13 cellular contexts compared by ENCODE assay signal in the genomic region with DNA sequence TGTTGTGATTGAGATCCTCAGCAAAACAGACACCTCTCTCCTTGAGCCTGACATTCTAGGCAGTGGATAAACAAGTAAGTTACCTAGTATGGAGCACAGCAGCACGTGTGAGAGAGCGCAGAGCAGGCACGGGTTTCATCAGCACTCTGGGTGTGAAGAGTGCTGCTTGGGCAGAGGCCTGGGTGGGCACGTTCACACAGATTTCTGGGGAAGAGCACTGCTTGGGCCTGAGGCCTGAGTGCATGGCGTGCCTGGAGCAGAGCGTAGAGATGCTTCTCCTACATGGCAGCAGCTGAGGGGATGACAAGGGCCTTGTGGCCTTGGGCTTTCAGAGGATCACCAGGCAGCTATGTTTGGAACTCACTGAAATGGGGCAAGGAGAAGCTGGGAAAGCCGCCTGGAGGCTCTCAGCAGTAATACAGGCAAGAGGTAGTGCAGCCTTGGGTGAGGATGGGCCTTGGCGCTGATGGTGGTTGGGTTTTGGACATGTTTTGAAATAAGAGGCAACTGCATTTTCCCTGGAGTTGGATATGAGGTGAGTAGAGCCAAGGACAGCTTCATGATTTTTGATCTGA. TPM values are rescaled to one million over a fixed set of nuclear protein-coding genes. Genes with fewer than 3 reads are reported as not detected.
A peak's percentile ranks its signal among the peaks of the same experiment; 100 is the strongest.
DNase-seq lines count a peak whose midpoint lies in the region; TF ChIP-seq lines count a peak whose summit lies in the region.
"Had no signal": no experiment of that assay in that cellular context is flagged by ENCODE, and none has a peak within 500 bp of the region (broad histone marks: within the 10 kb centered on the region; RNA-seq: fewer than 3 reads in every experiment).

No MANE protein-coding gene starts in this region.

- H3K4me1 ChIP-seq in SK-N-SH (ENCODE audit: control insufficient read depth in 1 of 2, insufficient read depth in 2 of 2, low read depth in 1 of 2, low read length in 1 of 2), result peaks cover 0 to 6% of the 10 kb centered on the region in 2 experiments; a peak in 1 of 4 replicates
- H3K4me1 ChIP-seq in smooth muscle cell (ENCODE audit: low read depth), result no peaks in the 10 kb centered on the region
- H3K4me1 ChIP-seq: Peyer's patch had no signal

- TF ChIP-seq CTCF in SK-N-SH (IDR thresholded peaks at IDR 0.05) (peak; percentile 9; the same call in 1 of the 2 replicates), epithelial cell of proximal tubule (conservative IDR thresholded peaks at IDR 0.05; ENCODE audit: low read depth, low read length) (peak; percentile 16), retinal pigment epithelial cell (conservative IDR thresholded peaks at IDR 0.05; ENCODE audit: low read depth, low read length) (peak; percentile 20), smooth muscle cell (IDR thresholded peaks at IDR 0.05; ENCODE audit: borderline replicate concordance, insufficient read depth, poor library complexity, severe bottlenecking) (no peak)

- no peaks in the 10 kb centered on the region for H3F3A ChIP-seq in SK-N-SH (replicated peaks; ENCODE audit: insufficient read depth)
- no peaks in the 10 kb centered on the region for H3F3A ChIP-seq in smooth muscle cell (ENCODE audit: low read depth)

- H3K4me1 Mint-ChIP-seq in activated CD4-positive, alpha-beta T cell treated with anti-CD3 and anti-CD28 coated beads, Interleukin-2, amount 10 ng/mL, durations not matched to agents 24 days and 14 days, result peaks cover 4% of the 10 kb centered on the region

- TF ChIP-seq EP300 in SK-N-SH (IDR thresholded peaks at IDR 0.05; ENCODE audit: borderline replicate concordance in 1 of 2, low read depth in 1 of 2, low read length in 1 of 2), result no peak

- CTCF ChIA-PET in SK-N-SH (lab: Yijun Ruan, JAX), result interaction anchor here (0.5 to 9.3 kb wide), 4 partner anchors 12 to 193 kb away, joined by 3 to 120 read pairs (median 36); a partner anchor contains a TSS

- no peaks in the 10 kb centered on the region for H3K9me3 Mint-ChIP-seq in activated CD4-positive, alpha-beta T cell treated with anti-CD3 and anti-CD28 coated beads, Interleukin-2, amount 10 ng/mL, durations not matched to agents 24 days and 14 days

- no peak overlapping the region for H2AFZ ChIP-seq in SK-N-SH (ENCODE audit: low read depth)
- H2AFZ ChIP-seq in smooth muscle cell (ENCODE audit: low read depth), result no peak overlapping the region

- no peaks in the 10 kb centered on the region for H3K9me2 ChIP-seq in SK-N-SH

- no peak for DNase-seq in activated CD4-positive, alpha-beta T cell treated with anti-CD3 and anti-CD28 coated beads, Interleukin-2, amount 10 ng/mL, durations not matched to agents 24 days and 14 days
- no peak for DNase-seq in activated CD4-positive, alpha-beta T cell treated with anti-CD3 and anti-CD28 coated beads, Interleukin-2, amount 50 U/mL, for 48 hours
- DNase-seq in SK-N-SH, result no peak
- no peak for DNase-seq in epithelial cell of proximal tubule (ENCODE audit: low read depth)
- no peak for DNase-seq in retinal pigment epithelial cell (ENCODE audit: low read depth)
- DNase-seq in inferior parietal cortex (ENCODE audit: extremely low spot score), result no peak
- no peak for DNase-seq in smooth muscle cell (lab: John Stamatoyannopoulos, UW; ENCODE audit: unreplicated experiment)
- DNase-seq in NCI-H526 (lab: John Stamatoyannopoulos, UW), result no peak
- DNase-seq: DMS53 had no signal

- H3K36me3 Mint-ChIP-seq in activated CD4-positive, alpha-beta T cell treated with anti-CD3 and anti-CD28 coated beads, Interleukin-2, amount 10 ng/mL, durations not matched to agents 24 days and 14 days (ENCODE audit: low read depth), result peaks cover 40% of the 10 kb centered on the region

- H3K79me2 ChIP-seq in SK-N-SH (ENCODE audit: insufficient read depth), result peaks cover 12% of the 10 kb centered on the region; the same call in 1 of the 2 replicates
- H3K79me2 ChIP-seq in smooth muscle cell (ENCODE audit: low read depth), result no peaks in the 10 kb centered on the region

- intact Hi-C loops in activated CD4-positive, alpha-beta T cell treated with anti-CD3 and anti-CD28 coated beads, Interleukin-2, amount 10 ng/mL, durations not matched to agents 24 days and 14 days (cut with micrococcal nuclease), result no loop called here

- no peaks in the 10 kb centered on the region for H3K27me3 ChIP-seq in SK-N-SH (ENCODE audit: insufficient read depth)
- H3K27me3 ChIP-seq in smooth muscle cell (ENCODE audit: low read depth), result no peaks in the 10 kb centered on the region
- H3K27me3 ChIP-seq: ascending aorta, Peyer's patch, right lobe of liver had no signal

- H3K9me3 ChIP-seq in SK-N-SH (no peaks in the 10 kb centered on the region), smooth muscle cell (replicated peaks; ENCODE audit: low read depth) (no peaks in the 10 kb centered on the region)
- H3K9me3 ChIP-seq: ascending aorta, Peyer's patch, right lobe of liver had no signal

- POLR2A ChIA-PET in SK-N-SH (lab: Yijun Ruan, JAX), result no interaction called here

- 93% methylated on average over 5 of the region's 8 CpGs for WGBS in SK-N-SH (ENCODE audit: low lambda C conversion rate)
- WGBS in smooth muscle cell (ENCODE audit: low lambda C conversion rate), result 84% methylated on average over 8 of the region's 8 CpGs

- H3K9ac ChIP-seq in SK-N-SH (no peak overlapping the region), smooth muscle cell (ENCODE audit: low read depth) (no peak overlapping the region)

- H3K27ac ChIP-seq in SK-N-SH (ENCODE audit: low read depth in 2 of 2, low read length in 1 of 2) (no peak overlapping the region), smooth muscle cell (ENCODE audit: low read depth) (no peak overlapping the region)
- H3K27ac ChIP-seq: ascending aorta, HL-60, Peyer's patch, right lobe of liver had no signal

- H3K4me2 ChIP-seq in SK-N-SH (no peak overlapping the region), smooth muscle cell (no peak overlapping the region)

- no peak for TF ChIP-seq RAD21 in SK-N-SH (IDR thresholded peaks at IDR 0.05; ENCODE audit: low read length)

- H3K36me3 ChIP-seq in SK-N-SH (replicated peaks in 1 of 2; ENCODE audit: control insufficient read depth in 1 of 2, insufficient read depth in 2 of 2, low read length in 1 of 2), result peaks cover 46 to 63% of the 10 kb centered on the region in 2 experiments
- no peaks in the 10 kb centered on the region for H3K36me3 ChIP-seq in smooth muscle cell (ENCODE audit: low read depth)

- H3K4me3 Mint-ChIP-seq in activated CD4-positive, alpha-beta T cell treated with anti-CD3 and anti-CD28 coated beads, Interleukin-2, amount 10 ng/mL, durations not matched to agents 24 days and 14 days, result no peak overlapping the region

- H3K27ac Mint-ChIP-seq in activated CD4-positive, alpha-beta T cell treated with anti-CD3 and anti-CD28 coated beads, Interleukin-2, amount 10 ng/mL, durations not matched to agents 24 days and 14 days, result peak overlapping the region; percentile 9

- H4K20me1 ChIP-seq in SK-N-SH (ENCODE audit: insufficient read depth) (no peaks in the 10 kb centered on the region), smooth muscle cell (ENCODE audit: low read depth) (peaks cover 15% of the 10 kb centered on the region)

- no peaks in the 10 kb centered on the region for H3K27me3 Mint-ChIP-seq in activated CD4-positive, alpha-beta T cell treated with anti-CD3 and anti-CD28 coated beads, Interleukin-2, amount 10 ng/mL, durations not matched to agents 24 days and 14 days

- no peak overlapping the region for H3K4me3 ChIP-seq in SK-N-SH (ENCODE audit: low read depth in 2 of 2, low read length in 1 of 2)
- H3K4me3 ChIP-seq in epithelial cell of proximal tubule (ENCODE audit: low read depth, low read length), result no peak overlapping the region
- H3K4me3 ChIP-seq in retinal pigment epithelial cell (ENCODE audit: low read length), result no peak overlapping the region
- no peak overlapping the region for H3K4me3 ChIP-seq in smooth muscle cell
- H3K4me3 ChIP-seq: ascending aorta, Peyer's patch, right lobe of liver had no signal

TF ChIP-seq in SK-N-SH, 30 proteins besides CTCF, POLR2A, EP300 and RAD21 (continues in another document):
- TF ChIP-seq CHD2 (IDR thresholded peaks at IDR 0.05; ENCODE audit: low read length, partially characterized antibody) (no peak), GATA2 (CRISPR knock-in tag; IDR thresholded peaks at IDR 0.05) (no peak), SIN3A (IDR thresholded peaks at IDR 0.05; ENCODE audit: borderline replicate concordance, low read depth, low read length) (no peak), FOSL2 (IDR thresholded peaks at IDR 0.05; ENCODE audit: borderline replicate concordance, low read depth) (no peak), SMC3 (IDR thresholded peaks at IDR 0.05; ENCODE audit: low read depth, low read length) (no peak)

RNA-seq across cellular contexts. Expression of a gene that starts 17.6 kb away (rescaled TPM):
- 14.2 and 21.1 TPM in 2 replicates for total RNA-seq in activated CD4-positive, alpha-beta T cell treated with anti-CD3 and anti-CD28 coated beads, Interleukin-2, amount 10 ng/mL, durations not matched to agents 24 days and 14 days
- 47.6 and 53.0 TPM in 2 replicates for polyA plus RNA-seq in SK-N-SH (2012; rRNA removed)
- polyA plus RNA-seq in SK-N-SH (2012; cell fraction: cytosol; rRNA removed), result 24.1 and 41.5 TPM in 2 replicates
- 111 and 208 TPM in 2 replicates for polyA plus RNA-seq in SK-N-SH (2012; cell fraction: nucleus; rRNA removed)
- total RNA-seq in epithelial cell of proximal tubule, result 492 and 789 TPM in 2 replicates
- 19.8 and 25.7 TPM in 2 replicates for total RNA-seq in smooth muscle cell
- polyA plus RNA-seq in smooth muscle cell, result 62.9 and 107 TPM in 2 replicates

RNA-seq across cellular contexts. Expression of a gene that starts 23.9 kb away (rescaled TPM):
- total RNA-seq in activated CD4-positive, alpha-beta T cell treated with anti-CD3 and anti-CD28 coated beads, Interleukin-2, amount 10 ng/mL, durations not matched to agents 24 days and 14 days, result 22.7 and 23.6 TPM in 2 replicates
- 15.8 and 18.1 TPM in 2 replicates for polyA plus RNA-seq in SK-N-SH (2012; rRNA removed)
- 6.9 and 12.1 TPM in 2 replicates for polyA plus RNA-seq in SK-N-SH (2012; cell fraction: cytosol; rRNA removed)
- polyA plus RNA-seq in SK-N-SH (2012; cell fraction: nucleus; rRNA removed), result 32.9 and 37.6 TPM in 2 replicates
- total RNA-seq in epithelial cell of proximal tubule, result 9.0 and 21.9 TPM in 2 replicates
- total RNA-seq in smooth muscle cell, result 2.9 and 3.7 TPM in 2 replicates
- 6.7 and 9.2 TPM in 2 replicates for polyA plus RNA-seq in smooth muscle cell

RNA-seq across cellular contexts. Expression of a gene that starts 57.4 kb away (rescaled TPM):
- 32.1 and 33.9 TPM in 2 replicates for total RNA-seq in activated CD4-positive, alpha-beta T cell treated with anti-CD3 and anti-CD28 coated beads, Interleukin-2, amount 10 ng/mL, durations not matched to agents 24 days and 14 days
- polyA plus RNA-seq in SK-N-SH (2012; rRNA removed) (5.2 and 5.9 TPM in 2 replicates), smooth muscle cell (12.7 and 13.4 TPM in 2 replicates)
- polyA plus RNA-seq in SK-N-SH (2012; cell fraction: cytosol; rRNA removed), result 7.9 and 8.3 TPM in 2 replicates
- polyA plus RNA-seq in SK-N-SH (2012; cell fraction: nucleus; rRNA removed), result 3.4 and 5.4 TPM in 2 replicates
- total RNA-seq in epithelial cell of proximal tubule (26.6 and 27.2 TPM in 2 replicates), smooth muscle cell (27.3 and 31.1 TPM in 2 replicates)

RNA-seq across cellular contexts. Expression of a gene that starts 57.7 kb away (rescaled TPM):
- 38.4 and 41.2 TPM in 2 replicates for total RNA-seq in activated CD4-positive, alpha-beta T cell treated with anti-CD3 and anti-CD28 coated beads, Interleukin-2, amount 10 ng/mL, durations not matched to agents 24 days and 14 days
- polyA plus RNA-seq in SK-N-SH (2012; rRNA removed), result 25.2 and 25.4 TPM in 2 replicates
- 29.8 and 31.6 TPM in 2 replicates for polyA plus RNA-seq in SK-N-SH (2012; cell fraction: cytosol; rRNA removed)
- polyA plus RNA-seq in SK-N-SH (2012; cell fraction: nucleus; rRNA removed), result 4.9 and 8.9 TPM in 2 replicates
- total RNA-seq in epithelial cell of proximal tubule, result 29.0 and 44.0 TPM in 2 replicates
- 33.4 and 42.8 TPM in 2 replicates for total RNA-seq in smooth muscle cell
- 69.9 and 73.3 TPM in 2 replicates for polyA plus RNA-seq in smooth muscle cell

Comparison
In these comparisons a context has a peak if more than half of its experiments do, and no peak if none do; other contexts are left out.
1. RNA of a gene that starts 17.6 kb away (total RNA-seq): 492 to 789 TPM in epithelial cell of proximal tubule; 19.8 to 25.7 TPM in smooth muscle cell and 14.2 to 21.1 TPM in activated CD4-positive, alpha-beta T cell treated with anti-CD3 and anti-CD28 coated beads, Interleukin-2, amount 10 ng/mL, durations not matched to agents 24 days and 14 days; every median in the first group is over 10 times any median in the second.